Comparison of ENCODE assay signal across 26 cellular contexts in the genomic region with DNA sequence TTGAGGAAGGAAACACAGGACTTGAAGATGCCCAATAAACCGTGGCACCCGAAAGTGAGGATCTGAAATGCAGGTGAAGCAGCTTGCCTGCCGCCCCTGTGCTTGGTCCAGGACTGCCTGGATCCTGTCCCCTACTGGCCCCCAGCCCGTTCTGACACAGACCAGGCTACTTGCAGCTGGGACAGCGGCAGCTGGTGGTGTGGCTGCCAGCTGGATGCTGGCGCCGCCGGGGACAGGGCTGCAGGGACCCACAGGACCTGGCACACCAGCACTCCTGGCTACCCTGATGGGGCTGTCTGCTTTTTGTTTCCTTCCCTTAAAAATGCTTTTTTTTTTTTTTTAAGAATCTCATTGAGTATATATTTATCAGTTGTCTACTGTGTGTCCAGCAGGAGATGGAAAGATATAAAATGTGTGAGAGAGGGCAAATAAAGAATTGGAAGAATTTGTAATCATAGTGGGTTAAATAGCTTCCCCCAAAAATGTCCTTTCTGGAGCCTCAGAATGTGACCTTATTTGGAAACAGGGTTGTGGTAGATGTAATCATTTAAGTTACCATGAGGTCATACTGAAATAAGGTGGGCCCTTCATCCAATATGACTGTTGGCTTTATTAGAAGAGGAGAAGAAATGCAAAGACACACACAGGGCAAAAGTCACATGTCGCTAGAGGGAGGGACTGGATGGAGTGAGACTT.
DNase-seq lines count a peak whose midpoint lies in the region; ATAC-seq and TF ChIP-seq lines count a peak whose summit lies in the region.
"Had no signal": no experiment of that assay in that cellular context is flagged by ENCODE, and none has a peak within 500 bp of the region (broad histone marks: within the 10 kb centered on the region; RNA-seq: fewer than 3 reads in every experiment).

No MANE protein-coding gene starts in this region.

- H3K4me3 ChIP-seq in mesendoderm (ENCODE audit: low read length), result no peak overlapping the region
- H3K4me3 ChIP-seq: BLaER1 treated with 17β-estradiol and CSF1 and Interleukin-3, amounts not matched to agents 10 nM and 100 nM; HAP-1; K562; Peyer's patch; transverse colon had no signal

- no peaks in the 10 kb centered on the region for H3K79me2 ChIP-seq in mesendoderm (ENCODE audit: control insufficient read depth, insufficient read depth, low read length)

- H3K4me1 Mint-ChIP-seq in type B pancreatic cell (ENCODE audit: unreplicated experiment), result peaks cover 19% of the 10 kb centered on the region
- H3K4me1 Mint-ChIP-seq: memory B cell; naive thymus-derived CD4-positive, alpha-beta T cell; stimulated activated naive CD8-positive, alpha-beta T cell treated with anti-CD3 and anti-CD28 coated beads, Interleukin-15, amount 100 ng/mL, for 72 hours had no signal

- H3K79me1 ChIP-seq in mesendoderm (ENCODE audit: low read length), result no peaks in the 10 kb centered on the region

- no peaks in the 10 kb centered on the region for H3K36me3 ChIP-seq in mesendoderm (ENCODE audit: control insufficient read depth, insufficient read depth, low read length)
- H3K36me3 ChIP-seq: BLaER1 treated with 17β-estradiol and CSF1 and Interleukin-3, amounts not matched to agents 10 nM and 100 nM; HAP-1; Peyer's patch; transverse colon had no signal

- no peak overlapping the region for H3K27ac ChIP-seq in mesendoderm (ENCODE audit: low read depth, low read length)
- H3K27ac ChIP-seq: BLaER1 treated with 17β-estradiol and CSF1 and Interleukin-3, amounts not matched to agents 10 nM and 100 nM; Peyer's patch; transverse colon had no signal

- H4K5ac ChIP-seq in mesendoderm (ENCODE audit: low read length), result no peak overlapping the region

- H3K4me3 Mint-ChIP-seq in type B pancreatic cell, result no peak overlapping the region
- H3K4me3 Mint-ChIP-seq: activated CD8-positive, alpha-beta T cell treated with anti-CD3 and anti-CD28 coated beads for 36 hours; memory B cell; naive thymus-derived CD4-positive, alpha-beta T cell; stimulated activated naive CD8-positive, alpha-beta T cell treated with anti-CD3 and anti-CD28 coated beads, Interleukin-15, amount 100 ng/mL, for 72 hours had no signal

- DNase-seq in Right ventricle myocardium superior (peak; percentile 64), cardiac septum (ENCODE audit: low spot score) (no peak), NCI-H2081 treated with DMSO at 0.1 percent for 48 hours (lab: John Stamatoyannopoulos, UW) (peak; percentile 2), globus pallidus (ENCODE audit: low spot score) (peak; percentile 68), type B pancreatic cell (ENCODE audit: extremely low spot score, unreplicated experiment) (no peak), mesendoderm (no peak), HUDEP-2 (lab: John Stamatoyannopoulos, UW; ENCODE audit: unreplicated experiment in 76 of 76) (no peak), GM10248 (ENCODE audit: extremely low spot score) (no peak)
- DNase-seq: activated CD8-positive, alpha-beta T cell treated with anti-CD3 and anti-CD28 coated beads for 36 hours; activated gamma-delta T cell; activated T-cell treated with anti-CD3 and anti-CD28 coated beads for 4 hours; effector memory CD4-positive, alpha-beta T cell; foreskin melanocyte; kidney; MM.1S; naive thymus-derived CD4-positive, alpha-beta T cell; Peyer's patch; stimulated activated naive CD8-positive, alpha-beta T cell treated with anti-CD3 and anti-CD28 coated beads, Interleukin-15, amount 100 ng/mL, for 72 hours; transverse colon had no signal

- peak; percentile 81 for ATAC-seq in Right ventricle myocardium superior (ENCODE audit: poor library complexity)
- ATAC-seq: activated CD4-positive, CD25-positive, alpha-beta regulatory T cell treated with anti-CD3 and anti-CD28 coated beads, Interleukin-2, amount 50 U/mL, for 24 hours; activated CD8-positive, alpha-beta T cell treated with anti-CD3 and anti-CD28 coated beads for 36 hours; esophagus mucosa; K562; naive thymus-derived CD4-positive, alpha-beta T cell; sciatic nerve; stimulated activated naive CD8-positive, alpha-beta T cell treated with anti-CD3 and anti-CD28 coated beads, Interleukin-15, amount 100 ng/mL, for 72 hours had no signal

- H3K4ac ChIP-seq in mesendoderm (ENCODE audit: low read depth, low read length), result no peak overlapping the region

- H3K18ac ChIP-seq in mesendoderm (ENCODE audit: low read length), result no peak overlapping the region

- POLR2A ChIA-PET in GM10248 (lab: Yijun Ruan, JAX), result no interaction called here

- no peak overlapping the region for H3K4me2 ChIP-seq in mesendoderm (ENCODE audit: low read length)
- H3K4me2 ChIP-seq: BLaER1 treated with 17β-estradiol and CSF1 and Interleukin-3, amounts not matched to agents 10 nM and 100 nM had no signal

- intact Hi-C loops in Right ventricle myocardium superior (cut with DNase I) (no loop called here), cardiac septum (cut with DNase I) (no loop called here)

- H2AK5ac ChIP-seq in mesendoderm (ENCODE audit: low read length), result no peak overlapping the region

- H3K27ac Mint-ChIP-seq in type B pancreatic cell, result peak overlapping the region; percentile 17
- H3K27ac Mint-ChIP-seq: activated CD8-positive, alpha-beta T cell treated with anti-CD3 and anti-CD28 coated beads for 36 hours; memory B cell; naive thymus-derived CD4-positive, alpha-beta T cell; stimulated activated naive CD8-positive, alpha-beta T cell treated with anti-CD3 and anti-CD28 coated beads, Interleukin-15, amount 100 ng/mL, for 72 hours had no signal

- no peak overlapping the region for H4K8ac ChIP-seq in mesendoderm (ENCODE audit: low read depth, low read length)

- TF ChIP-seq CTCF in type B pancreatic cell (conservative IDR thresholded peaks at IDR 0.05), result no peak
- TF ChIP-seq CTCF in GM10248 (IDR thresholded peaks at IDR 0.05; ENCODE audit: control extremely low read depth, extremely low read depth, low read depth, missing control alignments), result no peak

- no peak overlapping the region for H2BK5ac ChIP-seq in mesendoderm (ENCODE audit: low read length)

- no peak overlapping the region for H2BK120ac ChIP-seq in mesendoderm (ENCODE audit: low read depth, low read length)

- no peak overlapping the region for H3K9ac ChIP-seq in mesendoderm (ENCODE audit: low read length)
- H3K9ac ChIP-seq: BLaER1 treated with 17β-estradiol and CSF1 and Interleukin-3, amounts not matched to agents 10 nM and 100 nM had no signal

- H3K9me3 Mint-ChIP-seq in type B pancreatic cell, result no peaks in the 10 kb centered on the region

- H3K36me3 Mint-ChIP-seq in type B pancreatic cell, result no peaks in the 10 kb centered on the region

- no peaks in the 10 kb centered on the region for H3K4me1 ChIP-seq in mesendoderm (ENCODE audit: control insufficient read depth, low read depth, low read length)
- H3K4me1 ChIP-seq: BLaER1 treated with 17β-estradiol and CSF1 and Interleukin-3, amounts not matched to agents 10 nM and 100 nM; HAP-1; Peyer's patch; transverse colon had no signal

- no peak overlapping the region for H3K23ac ChIP-seq in mesendoderm (ENCODE audit: low read length)

- H3K27me3 Mint-ChIP-seq in type B pancreatic cell, result no peaks in the 10 kb centered on the region
- H3K27me3 Mint-ChIP-seq: stimulated activated naive CD8-positive, alpha-beta T cell treated with anti-CD3 and anti-CD28 coated beads, Interleukin-15, amount 100 ng/mL, for 72 hours had no signal

- CTCF ChIA-PET in GM10248 (lab: Yijun Ruan, JAX), result no interaction called here

- WGBS in mesendoderm (ENCODE audit: extremely low coverage, insufficient coverage, low lambda C conversion rate), result no CpG with 5 or more reads among the region's 9 CpGs

- H3K27me3 ChIP-seq in mesendoderm (ENCODE audit: insufficient read depth, low read length, poor library complexity), result no peaks in the 10 kb centered on the region
- H3K27me3 ChIP-seq: BLaER1 treated with 17β-estradiol and CSF1 and Interleukin-3, amounts not matched to agents 10 nM and 100 nM; Peyer's patch; transverse colon had no signal

- no peak overlapping the region for H3K56ac ChIP-seq in mesendoderm (ENCODE audit: low read length)

- no peak overlapping the region for H2BK15ac ChIP-seq in mesendoderm (replicated peaks; ENCODE audit: low read depth)

Comparison
In these comparisons a context has a peak if more than half of its experiments do, and no peak if none do; other contexts are left out.
1. DNase-seq: peak in Right ventricle myocardium superior (single experiment), NCI-H2081 treated with DMSO at 0.1 percent for 48 hours (single experiment) and globus pallidus (single experiment); none in cardiac septum (single experiment), type B pancreatic cell (single experiment), mesendoderm (single experiment), HUDEP-2 (0 of 76) and GM10248 (single experiment).